9 cellular contexts compared by ENCODE assay signal in genomic region chr13:106471957-106472543, GRCh38.
DNase-seq lines count a peak whose midpoint lies in the region; ATAC-seq and TF ChIP-seq lines count a peak whose summit lies in the region.
"Had no signal": no experiment of that assay in that cellular context is flagged by ENCODE, and none has a peak within 500 bp of the region (broad histone marks: within the 10 kb centered on the region; RNA-seq: fewer than 3 reads in every experiment).

No MANE protein-coding gene starts in this region.

- no peak overlapping the region for H3K27ac ChIP-seq in right atrium auricular region
- peak overlapping the region; percentile 73 for H3K27ac ChIP-seq in stomach smooth muscle (ENCODE audit: low read length)
- H3K27ac ChIP-seq: C4-2B had no signal

- H3K9me3 ChIP-seq in right atrium auricular region (no peaks in the 10 kb centered on the region), stomach smooth muscle (ENCODE audit: control insufficient read depth in 2 of 2, low read length in 2 of 2) (no peaks in the 10 kb centered on the region)

- H3K4me3 ChIP-seq in right atrium auricular region (peak overlapping the region; percentile 2 to 13), stomach smooth muscle (ENCODE audit: low read length in 2 of 2) (peak overlapping the region; percentile 49 to 67)

- H3K4me1 ChIP-seq in right atrium auricular region: peaks cover 0 to 14% of the 10 kb centered on the region in 2 donors
- H3K4me1 ChIP-seq in stomach smooth muscle (ENCODE audit: control insufficient read depth, insufficient read depth, low read length): peaks cover 26% of the 10 kb centered on the region

- H3K27me3 ChIP-seq in right atrium auricular region: no peaks in the 10 kb centered on the region
- no peaks in the 10 kb centered on the region for H3K27me3 ChIP-seq in stomach smooth muscle (ENCODE audit: control insufficient read depth in 1 of 2, insufficient read depth in 2 of 2, low read length in 2 of 2)

- TF ChIP-seq CTCF in right atrium auricular region (IDR thresholded peaks at IDR 0.05): no peak

- H3K36me3 ChIP-seq in right atrium auricular region (no peaks in the 10 kb centered on the region), stomach smooth muscle (ENCODE audit: control insufficient read depth in 2 of 2, insufficient read depth in 2 of 2, low read length in 2 of 2) (no peaks in the 10 kb centered on the region)

- no peak for ATAC-seq in GM21447 (IDR thresholded peaks at IDR 0.05; ENCODE audit: unreplicated experiment)

- peak; percentile 4 for DNase-seq in NK-92 treated with Interleukin-12 subunit alpha and Interleukin-12 subunit beta, amount 100 ng/mL, for 24 hours (lab: John Stamatoyannopoulos, UW)
- DNase-seq in NK-92 (lab: John Stamatoyannopoulos, UW; ENCODE audit: unreplicated experiment) (no peak), SK-N-DZ (ENCODE audit: low spot score) (peak; percentile 53), right atrium auricular region (ENCODE audit: low spot score) (peak; percentile 69), medulla oblongata (ENCODE audit: extremely low spot score) (no peak)
- no peak for DNase-seq in activated CD4-positive, CD25-positive, alpha-beta regulatory T cell (lab: John Stamatoyannopoulos, UW)

- H3K9ac ChIP-seq in stomach smooth muscle (ENCODE audit: low read length in 2 of 2): peak overlapping the region; percentile 42 to 75

Comparison
In these comparisons a context has a peak if more than half of its experiments do, and no peak if none do; other contexts are left out.
1. DNase-seq: peak in NK-92 treated with Interleukin-12 subunit alpha and Interleukin-12 subunit beta, amount 100 ng/mL, for 24 hours (single experiment), SK-N-DZ (single experiment) and right atrium auricular region (single experiment); none in NK-92 (single experiment), activated CD4-positive, CD25-positive, alpha-beta regulatory T cell (0 of 4) and medulla oblongata (single experiment).